In genomic region chr1:225556694-225557093, GRCh38 we compare ENCODE assay signal across 8 cellular contexts.
"Had no signal": no experiment of that assay in that cellular context is flagged by ENCODE, and none has a peak within 500 bp of the region (broad histone marks: within the 10 kb centered on the region; RNA-seq: fewer than 3 reads in every experiment).

No MANE protein-coding gene starts in this region.

- H3K9me3 ChIP-seq: HAP-1 had no signal

- H3K4me1 ChIP-seq: HAP-1 had no signal

- DNase-seq: GM23248, GOT3, H7, KBM-7 had no signal

- H3K4me3 ChIP-seq: GM23248, HAP-1 had no signal

- H3K27ac ChIP-seq: GM23248 had no signal

- FAIRE-seq: HTR-8/SVneo had no signal

- H3K36me3 Mint-ChIP-seq: IgD-negative memory B cell had no signal

- ATAC-seq: HCT116 had no signal

- H3K4me3 Mint-ChIP-seq: IgD-negative memory B cell had no signal
